In genomic region chr9:136395345-136396218, GRCh38 we compare ENCODE assay signal across 23 cellular contexts.
"Had no signal": no experiment of that assay in that cellular context is flagged by ENCODE, and none has a peak within 500 bp of the region (broad histone marks: within the 10 kb centered on the region; RNA-seq: fewer than 3 reads in every experiment).

No MANE protein-coding gene starts in this region.

- ATAC-seq: activated CD4-positive, CD25-positive, alpha-beta regulatory T cell treated with anti-CD3 and anti-CD28 coated beads, Interleukin-2, amount 50 U/mL, for 24 hours; activated CD8-positive, alpha-beta T cell treated with anti-CD3 and anti-CD28 coated beads, Interleukin-2, amount 10 ng/mL, durations not matched to agents 7 days and 5 days; T-helper 17 cell had no signal

- H3K9me3 Mint-ChIP-seq: activated naive CD4-positive, alpha-beta T cell treated with anti-CD3 and anti-CD28 coated beads, Interleukin-2, amount 50 U/mL, for 24 hours; brain had no signal

- H3K27ac ChIP-seq: WERI-Rb-1 had no signal

- FAIRE-seq: astrocyte, RCC 7860 had no signal

- H3K4me3 Mint-ChIP-seq: activated CD8-positive, alpha-beta T cell treated with anti-CD3 and anti-CD28 coated beads, Interleukin-2, amount 10 ng/mL, durations not matched to agents 7 days and 5 days; activated naive CD4-positive, alpha-beta T cell treated with anti-CD3 and anti-CD28 coated beads, Interleukin-2, amount 50 U/mL, for 24 hours; T-helper 17 cell had no signal

- H3K27ac Mint-ChIP-seq: activated CD8-positive, alpha-beta T cell treated with anti-CD3 and anti-CD28 coated beads, Interleukin-2, amount 10 ng/mL, durations not matched to agents 7 days and 5 days; activated naive CD4-positive, alpha-beta T cell treated with anti-CD3 and anti-CD28 coated beads, Interleukin-2, amount 50 U/mL, for 24 hours; brain; T-helper 17 cell had no signal

- H3K27me3 Mint-ChIP-seq: activated naive CD4-positive, alpha-beta T cell treated with anti-CD3 and anti-CD28 coated beads, Interleukin-2, amount 50 U/mL, for 24 hours; brain; T-helper 17 cell had no signal

- DNase-seq: activated CD4-positive, alpha-beta T cell treated with anti-CD3 and anti-CD28 coated beads for 48 hours; activated CD4-positive, alpha-beta T cell treated with anti-CD3 and anti-CD28 coated beads, Interleukin-2, amount 50 U/mL, for 4 hours; activated CD8-positive, alpha-beta memory T cell treated with anti-CD3 and anti-CD28 coated beads, Interleukin-2, amount 50 U/mL, for 48 hours; activated CD8-positive, alpha-beta T cell treated with anti-CD3 and anti-CD28 coated beads, Interleukin-2, amount 10 ng/mL, durations not matched to agents 7 days and 5 days; activated T-cell treated with anti-CD3 and anti-CD28 coated beads, Interleukin-2, amount 50 U/mL, for 1 hour; amygdala; MM.1S; NCI-H1105; NCI-H1436; NCI-H187; NCI-H2081; NCI-H446; NCI-H524; PC-3; SIG-M5; T-helper 17 cell; T-helper 9 cell; WERI-Rb-1 had no signal
